ENCODE assay signal across 8 cellular contexts in the genomic region with DNA sequence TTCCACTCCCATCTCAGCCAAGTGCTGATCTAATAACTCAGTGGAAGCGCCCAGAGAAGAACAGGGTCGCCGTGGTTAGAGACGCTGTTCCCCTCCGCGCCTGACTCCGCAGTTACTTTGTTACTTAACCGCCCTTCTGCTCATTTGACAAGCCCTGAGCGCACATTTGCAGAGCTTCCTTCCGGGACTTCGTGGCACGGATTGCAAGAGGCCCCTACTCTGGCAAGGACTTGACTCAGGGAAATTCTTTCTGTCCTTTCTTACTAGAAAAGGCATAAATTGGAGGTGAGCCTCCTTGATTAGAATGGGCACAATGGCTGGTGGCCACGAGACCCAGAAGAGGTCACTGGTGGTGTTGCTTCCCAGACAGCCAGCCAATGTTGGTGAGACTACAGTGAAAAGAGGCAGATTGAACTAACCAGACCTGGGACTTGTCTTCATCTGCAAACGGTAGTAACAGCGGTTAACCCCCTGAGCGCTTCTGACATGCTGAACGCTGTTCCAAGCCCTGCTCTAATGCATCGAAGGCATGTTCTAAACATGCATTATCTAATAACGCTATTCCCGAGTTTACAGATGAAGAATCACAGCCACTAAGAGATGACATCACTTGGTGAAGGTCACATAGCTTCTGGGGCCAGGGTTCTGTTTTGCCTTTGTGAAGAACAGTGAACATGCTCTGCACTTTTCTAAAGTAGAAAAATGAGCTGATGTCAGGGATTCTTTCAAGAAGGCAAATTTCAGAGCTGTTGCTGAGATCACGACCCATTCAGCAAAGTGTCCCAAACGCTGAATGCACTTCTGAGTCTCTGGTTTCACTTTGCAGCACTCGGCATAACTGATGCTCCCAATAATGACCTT. TPM values are rescaled to one million over a fixed set of nuclear protein-coding genes. Genes with fewer than 3 reads are reported as not detected.
DNase-seq lines count a peak whose midpoint lies in the region; ATAC-seq and TF ChIP-seq lines count a peak whose summit lies in the region.

No MANE protein-coding gene starts in this region.

- H3K27ac ChIP-seq in thoracic aorta: peak overlapping the region; percentile 27 to 48

- H3K27ac Mint-ChIP-seq in natural killer cell: peak overlapping the region; percentile 56 to 85

- H3K4me3 ChIP-seq in GM12864 (ENCODE audit: low read depth, low read length): peak overlapping the region; percentile 37
- H3K4me3 ChIP-seq in cardiac fibroblast (replicated peaks in 1 of 2; ENCODE audit: low read depth in 2 of 2, low read length in 2 of 2): no peak overlapping the region
- H3K4me3 ChIP-seq in thoracic aorta: peak overlapping the region; percentile 18

- TF ChIP-seq CTCF in GM12864 (IDR thresholded peaks at IDR 0.05; ENCODE audit: low read depth, low read length, missing control alignments): no peak
- TF ChIP-seq CTCF in cardiac fibroblast (IDR thresholded peaks at IDR 0.05; ENCODE audit: low read depth, low read length): no peak
- no peak for TF ChIP-seq CTCF in natural killer cell (IDR thresholded peaks at IDR 0.05)
- TF ChIP-seq CTCF in thoracic aorta (IDR thresholded peaks at IDR 0.05): no peak

- H3K9me3 ChIP-seq in thoracic aorta: no peaks in the 10 kb centered on the region

- intact Hi-C loops in natural killer cell (cut with micrococcal nuclease): no loop called here

- H3K27me3 ChIP-seq in thoracic aorta (replicated peaks; ENCODE audit: insufficient read depth): no peaks in the 10 kb centered on the region

- peaks cover 9 to 12% of the 10 kb centered on the region in 2 donors for H3K27me3 Mint-ChIP-seq in natural killer cell (ENCODE audit: low read depth in 2 of 2)

- no peaks in the 10 kb centered on the region for H3K36me3 ChIP-seq in thoracic aorta

- H3K9me3 Mint-ChIP-seq in natural killer cell: no peaks in the 10 kb centered on the region

- DNase-seq in GM12864 (ENCODE audit: low read depth) (peak; percentile 60), T-helper 22 cell (ENCODE audit: low read depth) (peak; percentile 55), cardiac fibroblast (ENCODE audit: low read depth in 2 of 2) (peak; percentile 3 to 41), natural killer cell (peak; percentile 28), thoracic aorta (ENCODE audit: low spot score) (no peak), midbrain (lab: John Stamatoyannopoulos, UW) (no peak), NCI-H82 (lab: John Stamatoyannopoulos, UW) (no peak)

- H3K36me3 Mint-ChIP-seq in natural killer cell: no peaks in the 10 kb centered on the region

- peak; percentile 78 to 90 (median 85) for ATAC-seq in natural killer cell
- no peak for ATAC-seq in thoracic aorta (ENCODE audit: insufficient number of reproducible peaks, low FRiP score, low read depth)
- no peak for ATAC-seq in GM21381 (IDR thresholded peaks at IDR 0.05; ENCODE audit: unreplicated experiment)

- peak overlapping the region; percentile 90 for H3K4me3 Mint-ChIP-seq in natural killer cell

- H3K4me1 ChIP-seq in thoracic aorta (ENCODE audit: control insufficient read depth in 1 of 2, low read depth in 2 of 2): no peaks in the 10 kb centered on the region

- H3K4me1 Mint-ChIP-seq in natural killer cell: peaks cover 22 to 23% of the 10 kb centered on the region in 2 donors

RNA-seq across cellular contexts. Expression of gene FOS, which starts 55.8 kb away (rescaled TPM):
- 1,000 to 10,000 TPM; 2,527 to 3,257 (median 3,104) TPM for total RNA-seq in natural killer cell
- total RNA-seq in thoracic aorta: 1,000 to 10,000 TPM in 1 of 2 donors, 100 to 1,000 TPM in 1; 358 to 3,038 TPM

Comparison
In these comparisons a context has a peak if more than half of its experiments do, and no peak if none do; other contexts are left out.
1. DNase-seq: peak in GM12864 (single experiment), T-helper 22 cell (single experiment), cardiac fibroblast (2 of 2) and natural killer cell (single experiment); none in thoracic aorta (single experiment), midbrain (single experiment) and NCI-H82 (single experiment).
2. H3K4me3 ChIP-seq: peak in GM12864 (single experiment) and thoracic aorta (single experiment); none in cardiac fibroblast (0 of 2).
3. ATAC-seq: peak in natural killer cell (3 of 3); none in thoracic aorta (single experiment) and GM21381 (single experiment).